In genomic region chr1:228325267-228325666, GRCh38 we compare ENCODE assay signal across 35 cellular contexts.
"Had no signal": no experiment of that assay in that cellular context is flagged by ENCODE, and none has a peak within 500 bp of the region (broad histone marks: within the 10 kb centered on the region; RNA-seq: fewer than 3 reads in every experiment).

No MANE protein-coding gene starts in this region.

- H3K4me3 ChIP-seq: MG63 had no signal

- DNase-seq: Karpas-422, Kasumi-1, MG63, MM.1S, MV-4-11, NCI-H1048, NCI-H1092, NCI-H1092 treated with DMSO at 0.1 percent for 48 hours, NCI-H1105, NCI-H1105 treated with DMSO at 0.1 percent for 48 hours, NCI-H1417, NCI-H1417 treated with DMSO at 0.1 percent for 48 hours, NCI-H1436, NCI-H1436 treated with DMSO at 0.1 percent for 48 hours, NCI-H146, NCI-H1694, NCI-H1694 treated with DMSO at 0.1 percent for 48 hours, NCI-H187, NCI-H187 treated with DMSO at 0.1 percent for 48 hours, NCI-H1930, NCI-H2029, NCI-H2029 treated with DMSO at 0.1 percent for 48 hours, NCI-H2081, NCI-H2081 treated with DMSO at 0.1 percent for 48 hours, NCI-H2107, NCI-H2171, NCI-H2171 treated with DMSO at 0.1 percent for 48 hours, NCI-H2227 treated with DMSO at 0.1 percent for 48 hours, NCI-H226, NCI-H345, NCI-H446, NCI-H446 treated with DMSO at 0.1 percent for 48 hours, NCI-H510A, NCI-H510A treated with DMSO at 0.1 percent for 48 hours, NCI-H524 had no signal

- H3K36me3 ChIP-seq: MG63 had no signal
